9 cellular contexts compared by ENCODE assay signal in genomic region chr4:159780196-159780922, GRCh38.
"Had no signal": no experiment of that assay in that cellular context is flagged by ENCODE, and none has a peak within 500 bp of the region (broad histone marks: within the 10 kb centered on the region; RNA-seq: fewer than 3 reads in every experiment).

No MANE protein-coding gene starts in this region.

- H3K36me3 ChIP-seq: HAP-1 had no signal

- H3K4me3 Mint-ChIP-seq: GM23338, H9, HFFc6 had no signal

- H3K9me3 ChIP-seq: HAP-1 had no signal

- H3K4me3 ChIP-seq: GM23248, GM23338, HAP-1 had no signal

- H3K4me1 Mint-ChIP-seq: GM23338, H9 had no signal

- H3K27ac Mint-ChIP-seq: GM23338, H9, HFFc6 had no signal

- ATAC-seq: GM23338, HCT116 had no signal

- DNase-seq: GM23248, GOT3, H7, H9, HCEC 1CT, HFFc6 had no signal

- H3K9me3 Mint-ChIP-seq: GM23338, H9, HFFc6 had no signal

- H3K4me1 ChIP-seq: HAP-1 had no signal

- H3K27ac ChIP-seq: GM23248 had no signal

- H3K9ac ChIP-seq: GM23248 had no signal
